In the genomic region with DNA sequence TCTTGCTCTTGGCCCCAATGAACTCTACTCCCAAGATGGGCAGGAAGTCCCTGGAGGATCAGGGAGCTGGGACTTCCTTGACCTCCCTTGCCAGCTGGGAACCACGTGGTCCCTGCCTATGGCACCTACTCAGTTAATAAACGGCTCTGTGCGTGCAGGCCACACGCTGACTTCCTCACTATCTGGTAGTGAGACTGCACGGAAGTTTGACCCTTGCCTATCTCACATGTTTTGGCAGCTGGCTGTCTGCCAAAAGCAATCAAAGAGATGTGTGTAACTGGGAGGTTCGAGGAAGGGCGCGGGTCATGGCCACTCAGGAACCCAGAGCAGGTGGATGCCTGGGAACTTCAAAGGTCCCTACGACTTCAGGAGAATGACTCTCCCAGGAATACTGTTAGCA, we compare ENCODE assay signal across 2 cellular contexts.
TF ChIP-seq lines count a peak whose summit lies in the region.

No MANE protein-coding gene starts in this region.

TF ChIP-seq in liver, 16 proteins besides CTCF, POLR2A, EP300 and RAD21 (continued from another document):
- TF ChIP-seq, protein P1, sequence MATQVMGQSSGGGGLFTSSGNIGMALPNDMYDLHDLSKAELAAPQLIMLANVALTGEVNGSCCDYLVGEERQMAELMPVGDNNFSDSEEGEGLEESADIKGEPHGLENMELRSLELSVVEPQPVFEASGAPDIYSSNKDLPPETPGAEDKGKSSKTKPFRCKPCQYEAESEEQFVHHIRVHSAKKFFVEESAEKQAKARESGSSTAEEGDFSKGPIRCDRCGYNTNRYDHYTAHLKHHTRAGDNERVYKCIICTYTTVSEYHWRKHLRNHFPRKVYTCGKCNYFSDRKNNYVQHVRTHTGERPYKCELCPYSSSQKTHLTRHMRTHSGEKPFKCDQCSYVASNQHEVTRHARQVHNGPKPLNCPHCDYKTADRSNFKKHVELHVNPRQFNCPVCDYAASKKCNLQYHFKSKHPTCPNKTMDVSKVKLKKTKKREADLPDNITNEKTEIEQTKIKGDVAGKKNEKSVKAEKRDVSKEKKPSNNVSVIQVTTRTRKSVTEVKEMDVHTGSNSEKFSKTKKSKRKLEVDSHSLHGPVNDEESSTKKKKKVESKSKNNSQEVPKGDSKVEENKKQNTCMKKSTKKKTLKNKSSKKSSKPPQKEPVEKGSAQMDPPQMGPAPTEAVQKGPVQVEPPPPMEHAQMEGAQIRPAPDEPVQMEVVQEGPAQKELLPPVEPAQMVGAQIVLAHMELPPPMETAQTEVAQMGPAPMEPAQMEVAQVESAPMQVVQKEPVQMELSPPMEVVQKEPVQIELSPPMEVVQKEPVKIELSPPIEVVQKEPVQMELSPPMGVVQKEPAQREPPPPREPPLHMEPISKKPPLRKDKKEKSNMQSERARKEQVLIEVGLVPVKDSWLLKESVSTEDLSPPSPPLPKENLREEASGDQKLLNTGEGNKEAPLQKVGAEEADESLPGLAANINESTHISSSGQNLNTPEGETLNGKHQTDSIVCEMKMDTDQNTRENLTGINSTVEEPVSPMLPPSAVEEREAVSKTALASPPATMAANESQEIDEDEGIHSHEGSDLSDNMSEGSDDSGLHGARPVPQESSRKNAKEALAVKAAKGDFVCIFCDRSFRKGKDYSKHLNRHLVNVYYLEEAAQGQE (IDR thresholded peaks at IDR 0.05) = no peak
- no peak for TF ChIP-seq GABPA (IDR thresholded peaks at IDR 0.05 in 1 of 2, conservative IDR thresholded peaks at IDR 0.05 in 1 of 2)
- TF ChIP-seq, protein P2, sequence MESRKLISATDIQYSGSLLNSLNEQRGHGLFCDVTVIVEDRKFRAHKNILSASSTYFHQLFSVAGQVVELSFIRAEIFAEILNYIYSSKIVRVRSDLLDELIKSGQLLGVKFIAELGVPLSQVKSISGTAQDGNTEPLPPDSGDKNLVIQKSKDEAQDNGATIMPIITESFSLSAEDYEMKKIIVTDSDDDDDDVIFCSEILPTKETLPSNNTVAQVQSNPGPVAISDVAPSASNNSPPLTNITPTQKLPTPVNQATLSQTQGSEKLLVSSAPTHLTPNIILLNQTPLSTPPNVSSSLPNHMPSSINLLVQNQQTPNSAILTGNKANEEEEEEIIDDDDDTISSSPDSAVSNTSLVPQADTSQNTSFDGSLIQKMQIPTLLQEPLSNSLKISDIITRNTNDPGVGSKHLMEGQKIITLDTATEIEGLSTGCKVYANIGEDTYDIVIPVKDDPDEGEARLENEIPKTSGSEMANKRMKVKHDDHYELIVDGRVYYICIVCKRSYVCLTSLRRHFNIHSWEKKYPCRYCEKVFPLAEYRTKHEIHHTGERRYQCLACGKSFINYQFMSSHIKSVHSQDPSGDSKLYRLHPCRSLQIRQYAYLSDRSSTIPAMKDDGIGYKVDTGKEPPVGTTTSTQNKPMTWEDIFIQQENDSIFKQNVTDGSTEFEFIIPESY (IDR thresholded peaks at IDR 0.05) = no peak
- TF ChIP-seq SP1 (IDR thresholded peaks at IDR 0.05) = peak; percentile 52
- peak; percentile 59 to 67 for TF ChIP-seq HNF4A (conservative IDR thresholded peaks at IDR 0.05)
- peak; percentile 95 for TF ChIP-seq NR2F2 (IDR thresholded peaks at IDR 0.05)
- no peak for TF ChIP-seq EGR1 (IDR thresholded peaks at IDR 0.05; ENCODE audit: low read depth in 2 of 2)
- TF ChIP-seq RXRA (IDR thresholded peaks at IDR 0.05) = peak; percentile 78 to 92
- no peak for TF ChIP-seq TAF1 (conservative IDR thresholded peaks at IDR 0.05)
- no peak for TF ChIP-seq JUND (IDR thresholded peaks at IDR 0.05)
- no peak for TF ChIP-seq HNF4G (IDR thresholded peaks at IDR 0.05)
- no peak for TF ChIP-seq FOXA1 (IDR thresholded peaks at IDR 0.05)

TF ChIP-seq in GM23338, 12 proteins besides CTCF, POLR2A, EP300 and RAD21 (continued from another document):
- TF ChIP-seq, protein P3, sequence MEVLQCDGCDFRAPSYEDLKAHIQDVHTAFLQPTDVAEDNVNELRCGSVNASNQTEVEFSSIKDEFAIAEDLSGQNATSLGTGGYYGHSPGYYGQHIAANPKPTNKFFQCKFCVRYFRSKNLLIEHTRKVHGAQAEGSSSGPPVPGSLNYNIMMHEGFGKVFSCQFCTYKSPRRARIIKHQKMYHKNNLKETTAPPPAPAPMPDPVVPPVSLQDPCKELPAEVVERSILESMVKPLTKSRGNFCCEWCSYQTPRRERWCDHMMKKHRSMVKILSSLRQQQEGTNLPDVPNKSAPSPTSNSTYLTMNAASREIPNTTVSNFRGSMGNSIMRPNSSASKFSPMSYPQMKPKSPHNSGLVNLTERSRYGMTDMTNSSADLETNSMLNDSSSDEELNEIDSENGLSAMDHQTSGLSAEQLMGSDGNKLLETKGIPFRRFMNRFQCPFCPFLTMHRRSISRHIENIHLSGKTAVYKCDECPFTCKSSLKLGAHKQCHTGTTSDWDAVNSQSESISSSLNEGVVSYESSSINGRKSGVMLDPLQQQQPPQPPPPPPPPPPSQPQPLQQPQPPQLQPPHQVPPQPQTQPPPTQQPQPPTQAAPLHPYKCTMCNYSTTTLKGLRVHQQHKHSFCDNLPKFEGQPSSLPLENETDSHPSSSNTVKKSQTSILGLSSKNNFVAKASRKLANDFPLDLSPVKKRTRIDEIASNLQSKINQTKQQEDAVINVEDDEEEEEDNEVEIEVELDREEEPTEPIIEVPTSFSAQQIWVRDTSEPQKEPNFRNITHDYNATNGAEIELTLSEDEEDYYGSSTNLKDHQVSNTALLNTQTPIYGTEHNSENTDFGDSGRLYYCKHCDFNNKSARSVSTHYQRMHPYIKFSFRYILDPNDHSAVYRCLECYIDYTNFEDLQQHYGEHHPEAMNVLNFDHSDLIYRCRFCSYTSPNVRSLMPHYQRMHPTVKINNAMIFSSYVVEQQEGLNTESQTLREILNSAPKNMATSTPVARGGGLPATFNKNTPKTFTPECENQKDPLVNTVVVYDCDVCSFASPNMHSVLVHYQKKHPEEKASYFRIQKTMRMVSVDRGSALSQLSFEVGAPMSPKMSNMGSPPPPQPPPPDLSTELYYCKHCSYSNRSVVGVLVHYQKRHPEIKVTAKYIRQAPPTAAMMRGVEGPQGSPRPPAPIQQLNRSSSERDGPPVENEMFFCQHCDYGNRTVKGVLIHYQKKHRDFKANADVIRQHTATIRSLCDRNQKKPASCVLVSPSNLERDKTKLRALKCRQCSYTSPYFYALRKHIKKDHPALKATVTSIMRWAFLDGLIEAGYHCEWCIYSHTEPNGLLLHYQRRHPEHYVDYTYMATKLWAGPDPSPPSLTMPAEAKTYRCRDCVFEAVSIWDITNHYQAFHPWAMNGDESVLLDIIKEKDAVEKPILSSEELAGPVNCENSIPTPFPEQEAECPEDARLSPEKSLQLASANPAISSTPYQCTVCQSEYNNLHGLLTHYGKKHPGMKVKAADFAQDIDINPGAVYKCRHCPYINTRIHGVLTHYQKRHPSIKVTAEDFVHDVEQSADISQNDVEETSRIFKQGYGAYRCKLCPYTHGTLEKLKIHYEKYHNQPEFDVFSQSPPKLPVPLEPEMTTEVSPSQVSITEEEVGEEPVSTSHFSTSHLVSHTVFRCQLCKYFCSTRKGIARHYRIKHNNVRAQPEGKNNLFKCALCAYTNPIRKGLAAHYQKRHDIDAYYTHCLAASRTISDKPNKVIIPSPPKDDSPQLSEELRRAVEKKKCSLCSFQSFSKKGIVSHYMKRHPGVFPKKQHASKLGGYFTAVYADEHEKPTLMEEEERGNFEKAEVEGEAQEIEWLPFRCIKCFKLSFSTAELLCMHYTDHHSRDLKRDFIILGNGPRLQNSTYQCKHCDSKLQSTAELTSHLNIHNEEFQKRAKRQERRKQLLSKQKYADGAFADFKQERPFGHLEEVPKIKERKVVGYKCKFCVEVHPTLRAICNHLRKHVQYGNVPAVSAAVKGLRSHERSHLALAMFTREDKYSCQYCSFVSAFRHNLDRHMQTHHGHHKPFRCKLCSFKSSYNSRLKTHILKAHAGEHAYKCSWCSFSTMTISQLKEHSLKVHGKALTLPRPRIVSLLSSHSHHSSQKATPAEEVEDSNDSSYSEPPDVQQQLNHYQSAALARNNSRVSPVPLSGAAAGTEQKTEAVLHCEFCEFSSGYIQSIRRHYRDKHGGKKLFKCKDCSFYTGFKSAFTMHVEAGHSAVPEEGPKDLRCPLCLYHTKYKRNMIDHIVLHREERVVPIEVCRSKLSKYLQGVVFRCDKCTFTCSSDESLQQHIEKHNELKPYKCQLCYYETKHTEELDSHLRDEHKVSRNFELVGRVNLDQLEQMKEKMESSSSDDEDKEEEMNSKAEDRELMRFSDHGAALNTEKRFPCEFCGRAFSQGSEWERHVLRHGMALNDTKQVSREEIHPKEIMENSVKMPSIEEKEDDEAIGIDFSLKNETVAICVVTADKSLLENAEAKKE (CRISPR knock-in tag; IDR thresholded peaks at IDR 0.05) = no peak
- TF ChIP-seq, protein P1 (IDR thresholded peaks at IDR 0.05; ENCODE audit: unreplicated experiment) = no peak
- TF ChIP-seq JUNB (IDR thresholded peaks at IDR 0.05; ENCODE audit: unreplicated experiment) (no peak), ZNF331 (CRISPR knock-in tag; IDR thresholded peaks at IDR 0.05; ENCODE audit: low read depth) (no peak), ZNF114 (CRISPR knock-in tag; IDR thresholded peaks at IDR 0.05) (no peak), POLR2AphosphoS5 (IDR thresholded peaks at IDR 0.05; ENCODE audit: low read depth) (no peak), STAT1 (IDR thresholded peaks at IDR 0.05; ENCODE audit: unreplicated experiment) (no peak), NANOG (IDR thresholded peaks at IDR 0.05; ENCODE audit: borderline replicate concordance) (no peak), EZH2phosphoT487 (IDR thresholded peaks at IDR 0.05; ENCODE audit: unreplicated experiment) (no peak)
- TF ChIP-seq, protein P4, sequence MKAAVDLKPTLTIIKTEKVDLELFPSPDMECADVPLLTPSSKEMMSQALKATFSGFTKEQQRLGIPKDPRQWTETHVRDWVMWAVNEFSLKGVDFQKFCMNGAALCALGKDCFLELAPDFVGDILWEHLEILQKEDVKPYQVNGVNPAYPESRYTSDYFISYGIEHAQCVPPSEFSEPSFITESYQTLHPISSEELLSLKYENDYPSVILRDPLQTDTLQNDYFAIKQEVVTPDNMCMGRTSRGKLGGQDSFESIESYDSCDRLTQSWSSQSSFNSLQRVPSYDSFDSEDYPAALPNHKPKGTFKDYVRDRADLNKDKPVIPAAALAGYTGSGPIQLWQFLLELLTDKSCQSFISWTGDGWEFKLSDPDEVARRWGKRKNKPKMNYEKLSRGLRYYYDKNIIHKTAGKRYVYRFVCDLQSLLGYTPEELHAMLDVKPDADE (IDR thresholded peaks at IDR 0.05) = no peak
